8 cellular contexts compared by ENCODE assay signal in the genomic region with DNA sequence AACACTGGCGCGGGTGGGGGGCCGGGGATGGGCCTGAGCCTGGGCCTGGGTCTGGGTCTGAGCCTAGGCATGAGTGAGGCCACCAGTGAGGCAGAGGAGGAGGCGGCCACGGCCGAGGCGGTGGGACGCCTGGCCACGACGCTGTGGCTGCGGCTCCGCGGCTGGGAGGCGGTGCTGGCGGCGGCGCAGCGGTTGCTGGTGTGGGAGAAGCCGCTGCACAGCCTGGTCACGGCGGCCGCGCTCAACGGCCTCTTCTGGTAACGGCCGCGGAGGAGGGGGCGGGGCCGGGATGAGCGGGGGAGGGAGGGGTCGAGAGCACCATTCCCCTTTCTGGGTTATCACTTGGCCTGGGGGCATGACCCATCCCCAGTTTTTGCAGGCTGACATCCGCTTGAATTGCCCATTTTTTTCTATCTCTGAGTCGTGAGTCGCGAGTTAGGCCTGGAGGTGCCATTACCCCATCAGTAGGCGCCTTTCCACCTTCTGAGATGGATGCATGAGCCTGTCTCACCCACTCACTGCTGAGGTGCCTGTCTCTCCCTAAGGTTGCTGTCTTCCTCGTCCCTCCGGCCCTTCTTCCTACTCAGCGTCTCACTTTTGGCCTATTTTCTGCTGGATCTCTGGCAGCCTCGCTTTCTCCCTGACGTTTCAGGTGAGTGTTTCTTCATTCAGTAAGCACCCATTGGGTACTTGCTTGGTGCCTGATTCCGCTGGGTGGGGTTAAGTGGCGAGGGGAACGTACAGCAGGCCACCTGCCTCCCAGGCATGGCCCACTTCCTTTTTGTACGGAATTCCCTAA. TPM values are rescaled to one million over a fixed set of nuclear protein-coding genes. Genes with fewer than 3 reads are reported as not detected.
DNase-seq lines count a peak whose midpoint lies in the region; ATAC-seq and TF ChIP-seq lines count a peak whose summit lies in the region.

No MANE protein-coding gene starts in this region.

- H3F3A ChIP-seq in GM23248 (ENCODE audit: insufficient read depth) = peaks cover 12% of the 10 kb centered on the region; the same call in 1 of the 2 replicates
- H3F3A ChIP-seq in Loucy (ENCODE audit: low read depth) = peaks cover 9% of the 10 kb centered on the region; the same call in 1 of the 2 replicates

- H3K27ac ChIP-seq in GM23248 = peak overlapping the region; percentile 98
- peak overlapping the region; percentile 99 for H3K27ac ChIP-seq in esophagus (ENCODE audit: low read depth in 2 of 2, low read length in 1 of 2)
- H3K27ac ChIP-seq in naive thymus-derived CD4-positive, alpha-beta T cell (ENCODE audit: low read depth, low read length) = peak overlapping the region; percentile 96
- H3K27ac ChIP-seq in transverse colon = peak overlapping the region; percentile 93 to 100 (median 96)

- H3K9me3 Mint-ChIP-seq in activated CD8-positive, alpha-beta T cell treated with anti-CD3 and anti-CD28 coated beads, Interleukin-2, amount 10 ng/mL, durations not matched to agents 7 days and 5 days (ENCODE audit: insufficient read depth) = no peaks in the 10 kb centered on the region
- H3K9me3 Mint-ChIP-seq in naive thymus-derived CD4-positive, alpha-beta T cell = peaks cover 0 to 1% (median 0%) of the 10 kb centered on the region in 11 donors

- DNase-seq in GM12864 (ENCODE audit: low read depth) = no peak
- peak; percentile 67 for DNase-seq in GM23248
- peak; percentile 55 for DNase-seq in activated CD8-positive, alpha-beta T cell treated with anti-CD3 and anti-CD28 coated beads, Interleukin-2, amount 10 ng/mL, durations not matched to agents 7 days and 5 days
- peak in 6 of 9 donors; percentile 29 to 53 (median 52) for DNase-seq in naive thymus-derived CD4-positive, alpha-beta T cell
- peak; percentile 55 for DNase-seq in transverse colon
- no peak for DNase-seq in superior temporal gyrus (ENCODE audit: extremely low spot score)

- no peaks in the 10 kb centered on the region for H3K27me3 Mint-ChIP-seq in activated CD8-positive, alpha-beta T cell treated with anti-CD3 and anti-CD28 coated beads, Interleukin-2, amount 10 ng/mL, durations not matched to agents 7 days and 5 days (ENCODE audit: low read depth)
- H3K27me3 Mint-ChIP-seq in naive thymus-derived CD4-positive, alpha-beta T cell = no peaks in the 10 kb centered on the region

- no peak for TF ChIP-seq EP300 in transverse colon (IDR thresholded peaks at IDR 0.05; ENCODE audit: low read depth)

- H3K4me3 ChIP-seq in GM12864 (ENCODE audit: low read depth, low read length) (peak overlapping the region; percentile 88), GM23248 (peak overlapping the region; percentile 92), Loucy (ENCODE audit: low read length, poor library complexity, severe bottlenecking) (peak overlapping the region; percentile 97), esophagus (ENCODE audit: low read depth in 1 of 2, low read length in 2 of 2) (peak overlapping the region; percentile 80 to 99), transverse colon (peak overlapping the region; percentile 57 to 98 (median 84))
- peak overlapping the region; percentile 97 for H3K4me3 ChIP-seq in naive thymus-derived CD4-positive, alpha-beta T cell (ENCODE audit: low read length)

- H2AFZ ChIP-seq in GM23248 (peak overlapping the region; percentile 79), Loucy (ENCODE audit: low read length) (peak overlapping the region; percentile 80; the same call in 1 of the 2 replicates)

- peaks cover 42% of the 10 kb centered on the region for H3K36me3 ChIP-seq in GM23248 (ENCODE audit: low read depth)
- peaks cover 36% of the 10 kb centered on the region; the same call in 1 of the 2 replicates for H3K36me3 ChIP-seq in Loucy (ENCODE audit: insufficient read depth, low read length)
- H3K36me3 ChIP-seq in esophagus (ENCODE audit: control insufficient read depth in 2 of 2, insufficient read depth in 2 of 2, low read length in 1 of 2) = peaks cover 9 to 41% of the 10 kb centered on the region in 2 donors
- peaks cover 26 to 56% (median 40%) of the 10 kb centered on the region in 3 experiments for H3K36me3 ChIP-seq in naive thymus-derived CD4-positive, alpha-beta T cell (ENCODE audit: control insufficient read depth in 2 of 3, insufficient read depth in 3 of 3, low read length in 3 of 3)
- H3K36me3 ChIP-seq in transverse colon = peaks cover 0 to 41% (median 15%) of the 10 kb centered on the region in 4 donors

- TF ChIP-seq CTCF in GM12864 (IDR thresholded peaks at IDR 0.05; ENCODE audit: low read depth, low read length, missing control alignments) = no peak
- TF ChIP-seq CTCF in Loucy (conservative IDR thresholded peaks at IDR 0.05; ENCODE audit: low read length) = no peak
- TF ChIP-seq CTCF in transverse colon (IDR thresholded peaks at IDR 0.05) = peak in 1 of 5 experiments; percentile 6

- CTCF ChIA-PET in activated CD8-positive, alpha-beta T cell treated with anti-CD3 and anti-CD28 coated beads, Interleukin-2, amount 10 ng/mL, durations not matched to agents 7 days and 5 days (lab: Charles Lee) = interaction anchor here (1.0 to 1.9 kb wide), 3 partner anchors 16 to 33 kb away, joined by 3 to 15 read pairs (median 5); a partner anchor contains a TSS
- CTCF ChIA-PET in naive thymus-derived CD4-positive, alpha-beta T cell (lab: Charles Lee) = interaction anchor here (1.0 kb wide), 1 partner anchor 76 kb away, joined by 4 read pairs; no protein-coding TSS in a partner anchor

- H3K4me1 Mint-ChIP-seq in activated CD8-positive, alpha-beta T cell treated with anti-CD3 and anti-CD28 coated beads, Interleukin-2, amount 10 ng/mL, durations not matched to agents 7 days and 5 days (ENCODE audit: low read depth) = peaks cover 70% of the 10 kb centered on the region
- peaks cover 55 to 81% (median 75%) of the 10 kb centered on the region in 7 donors for H3K4me1 Mint-ChIP-seq in naive thymus-derived CD4-positive, alpha-beta T cell

- intact Hi-C loops in naive thymus-derived CD4-positive, alpha-beta T cell (cut with micrococcal nuclease) = loop anchor here (1.0 to 5.0 kb wide), 9 partner anchors 28 to 961 kb away; a partner anchor contains a TSS
- intact Hi-C loops in transverse colon (cut with DNase I; ENCODE audit: low total_unique reads) = no loop called here

- H3K27ac Mint-ChIP-seq in activated CD8-positive, alpha-beta T cell treated with anti-CD3 and anti-CD28 coated beads, Interleukin-2, amount 10 ng/mL, durations not matched to agents 7 days and 5 days = peak overlapping the region; percentile 91
- peak overlapping the region; percentile 85 to 97 (median 90) for H3K27ac Mint-ChIP-seq in naive thymus-derived CD4-positive, alpha-beta T cell

- H3K36me3 Mint-ChIP-seq in activated CD8-positive, alpha-beta T cell treated with anti-CD3 and anti-CD28 coated beads, Interleukin-2, amount 10 ng/mL, durations not matched to agents 7 days and 5 days (ENCODE audit: low read depth) = peaks cover 72% of the 10 kb centered on the region
- H3K36me3 Mint-ChIP-seq in naive thymus-derived CD4-positive, alpha-beta T cell = peaks cover 6 to 33% (median 13%) of the 10 kb centered on the region in 5 donors

- H3K79me2 ChIP-seq in GM23248 (ENCODE audit: insufficient read depth) (peaks cover 49% of the 10 kb centered on the region), Loucy (ENCODE audit: insufficient read depth, low read length) (peaks cover 62% of the 10 kb centered on the region)

- 4 to 11% methylated on average over 19 to 45 of the region's 45 CpGs for WGBS in GM23248 (ENCODE audit: low coverage in 1 of 2, low lambda C conversion rate in 2 of 2, missing lambda C conversion rate in 2 of 2), 2 experiments
- 2% methylated on average over 45 of the region's 45 CpGs for WGBS in esophagus, 2 donors
- 0 to 3% methylated on average over 8 to 20 of the region's 45 CpGs for WGBS in transverse colon (ENCODE audit: low coverage in 1 of 2), 2 donors

- H3K9me3 ChIP-seq in GM23248 (ENCODE audit: low read depth) = no peaks in the 10 kb centered on the region
- H3K9me3 ChIP-seq in Loucy (ENCODE audit: insufficient read depth, low read depth, low read length) = no peaks in the 10 kb centered on the region
- no peaks in the 10 kb centered on the region for H3K9me3 ChIP-seq in esophagus (ENCODE audit: control insufficient read depth in 2 of 2, insufficient read depth in 1 of 2, low read depth in 1 of 2, low read length in 1 of 2)
- H3K9me3 ChIP-seq in naive thymus-derived CD4-positive, alpha-beta T cell (ENCODE audit: control insufficient read depth in 2 of 3, low read length in 3 of 3) = no peaks in the 10 kb centered on the region
- H3K9me3 ChIP-seq in transverse colon = no peaks in the 10 kb centered on the region

- peak; percentile 2 for ATAC-seq in activated CD8-positive, alpha-beta T cell treated with anti-CD3 and anti-CD28 coated beads, Interleukin-2, amount 10 ng/mL, durations not matched to agents 7 days and 5 days
- peak; percentile 0 for ATAC-seq in naive thymus-derived CD4-positive, alpha-beta T cell

- no peak for TF ChIP-seq POLR2A in transverse colon (IDR thresholded peaks at IDR 0.05)

- H3K27me3 ChIP-seq in GM23248 (replicated peaks; ENCODE audit: insufficient read depth) = no peaks in the 10 kb centered on the region
- no peaks in the 10 kb centered on the region for H3K27me3 ChIP-seq in Loucy (ENCODE audit: insufficient read depth, low read length, poor library complexity, severe bottlenecking)
- H3K27me3 ChIP-seq in esophagus (ENCODE audit: control insufficient read depth in 1 of 2, insufficient read depth in 2 of 2, low read length in 2 of 2) = no peaks in the 10 kb centered on the region
- H3K27me3 ChIP-seq in naive thymus-derived CD4-positive, alpha-beta T cell (ENCODE audit: control insufficient read depth in 2 of 2, insufficient read depth in 2 of 2, low read length in 2 of 2) = no peaks in the 10 kb centered on the region
- no peaks in the 10 kb centered on the region for H3K27me3 ChIP-seq in transverse colon

- H3K4me1 ChIP-seq in GM23248 (ENCODE audit: insufficient read depth) (peaks cover 22% of the 10 kb centered on the region), Loucy (ENCODE audit: insufficient read depth, low read length, poor library complexity, severe bottlenecking) (peaks cover 43% of the 10 kb centered on the region), esophagus (ENCODE audit: control insufficient read depth in 2 of 2, insufficient read depth in 2 of 2, low read length in 1 of 2) (peaks cover 0 to 8% of the 10 kb centered on the region in 2 donors), transverse colon (peaks cover 14 to 63% (median 38%) of the 10 kb centered on the region in 4 donors)
- H3K4me1 ChIP-seq in naive thymus-derived CD4-positive, alpha-beta T cell (ENCODE audit: control insufficient read depth in 2 of 2, insufficient read depth in 2 of 2, low read length in 2 of 2) = peaks cover 44 to 48% of the 10 kb centered on the region in 2 donors

- H3K9ac ChIP-seq in GM23248 (peak overlapping the region; percentile 95), Loucy (ENCODE audit: low read depth, low read length, poor library complexity, severe bottlenecking) (peak overlapping the region; percentile 85)

- no peaks in the 10 kb centered on the region for H3K9me2 ChIP-seq in GM23248 (ENCODE audit: insufficient read depth)
- no peaks in the 10 kb centered on the region for H3K9me2 ChIP-seq in Loucy (replicated peaks; ENCODE audit: low read depth, low read length)

- H4K20me1 ChIP-seq in GM23248 (ENCODE audit: insufficient read depth) = peaks cover 5% of the 10 kb centered on the region; the same call in 1 of the 2 replicates
- peaks cover 32% of the 10 kb centered on the region for H4K20me1 ChIP-seq in Loucy (ENCODE audit: insufficient read depth, low read length, poor library complexity, severe bottlenecking)

- POLR2A ChIA-PET in activated CD8-positive, alpha-beta T cell treated with anti-CD3 and anti-CD28 coated beads, Interleukin-2, amount 10 ng/mL, durations not matched to agents 7 days and 5 days (lab: Charles Lee) = interaction anchor here (1.0 to 4.4 kb wide), 4 partner anchors 28 to 69 kb away, joined by 3 to 49 read pairs (median 20); a partner anchor contains a TSS
- POLR2A ChIA-PET in naive thymus-derived CD4-positive, alpha-beta T cell (lab: Charles Lee) = interaction anchor here (1.0 to 5.4 kb wide), 7 partner anchors 15 to 209 kb away, joined by 4 to 47 read pairs (median 14); a partner anchor contains a TSS

- peak overlapping the region; percentile 100 for H3K4me2 ChIP-seq in GM23248 (ENCODE audit: unreplicated experiment)
- H3K4me2 ChIP-seq in Loucy (ENCODE audit: low read depth, low read length, poor library complexity, severe bottlenecking) = peak overlapping the region; percentile 88

- in situ Hi-C loops in GM23248 (cut with MboI) (no loop called here), transverse colon (cut with MboI; ENCODE audit: low pct_ligation_motif_present in 1 of 4, low pct_unique_long_range_greater_than_20kb in 1 of 4, low sequenced_read_pairs in 3 of 4) (loop anchor here in 2 of 4 donors (10.0 kb wide), 1 partner anchor 116 kb away; no protein-coding TSS in a partner anchor)

- H3K4me3 Mint-ChIP-seq in activated CD8-positive, alpha-beta T cell treated with anti-CD3 and anti-CD28 coated beads, Interleukin-2, amount 10 ng/mL, durations not matched to agents 7 days and 5 days = peak overlapping the region; percentile 92
- H3K4me3 Mint-ChIP-seq in naive thymus-derived CD4-positive, alpha-beta T cell = peak overlapping the region; percentile 85 to 99 (median 94)

RNA-seq across cellular contexts. Expression of a gene that starts 0.5 kb away (rescaled TPM):
- total RNA-seq in GM23248 (2014; rRNA removed; shearing (Covaris generic)) = 98.9 and 120 TPM in 2 replicates
- 20.7 and 21.5 TPM in 2 replicates for polyA plus RNA-seq in GM23248 (2016; fragmentation: Nextera tagmentation; extraction: Ambion mirVana)
- 100 to 1,000 TPM; 104 to 111 TPM for total RNA-seq in activated CD8-positive, alpha-beta T cell treated with anti-CD3 and anti-CD28 coated beads, Interleukin-2, amount 10 ng/mL, durations not matched to agents 7 days and 5 days
- polyA plus RNA-seq in esophagus = 10 to 100 TPM; 28.4 to 38.6 TPM
- 100 to 1,000 TPM in 2 of 5 experiments, 10 to 100 TPM in 3; 70.2 to 124 (median 90.9) TPM for total RNA-seq in naive thymus-derived CD4-positive, alpha-beta T cell
- 10 to 100 TPM; 58.5 to 62.4 TPM for polyA plus RNA-seq in naive thymus-derived CD4-positive, alpha-beta T cell
- 100 to 1,000 TPM in 2 of 4 donors, 10 to 100 TPM in 2; 37.8 to 226 (median 102) TPM for total RNA-seq in transverse colon

RNA-seq across cellular contexts. Expression of a gene that starts 1.9 kb away (rescaled TPM):
- total RNA-seq in GM23248 (2014; rRNA removed; shearing (Covaris generic)) = 34.5 and 35.2 TPM in 2 replicates
- polyA plus RNA-seq in GM23248 (2016; fragmentation: Nextera tagmentation; extraction: Ambion mirVana) (43.8 and 43.9 TPM in 2 replicates), esophagus (10 to 100 TPM; 39.5 to 50.6 TPM)
- total RNA-seq in activated CD8-positive, alpha-beta T cell treated with anti-CD3 and anti-CD28 coated beads, Interleukin-2, amount 10 ng/mL, durations not matched to agents 7 days and 5 days = 10 to 100 TPM; 75.1 to 81.4 TPM
- total RNA-seq in naive thymus-derived CD4-positive, alpha-beta T cell = 10 to 100 TPM; 48.2 to 77.6 (median 64.5) TPM
- 10 to 100 TPM; 48.2 to 68.7 TPM for polyA plus RNA-seq in naive thymus-derived CD4-positive, alpha-beta T cell
- 100 to 1,000 TPM in 3 of 4 donors, 10 to 100 TPM in 1; 50.4 to 114 (median 106) TPM for total RNA-seq in transverse colon

RNA-seq across cellular contexts. Expression of a gene that starts 8.7 kb away (rescaled TPM):
- total RNA-seq in GM23248 (2014; rRNA removed; shearing (Covaris generic)) = 0.13 and 1.2 TPM in 2 replicates
- polyA plus RNA-seq in GM23248 (2016; fragmentation: Nextera tagmentation; extraction: Ambion mirVana) (0.24 and 0.58 TPM in 2 replicates), esophagus (1 to 10 TPM; 1.2 to 3.4 TPM)
- 1 to 10 TPM; 2.0 to 2.2 TPM for total RNA-seq in activated CD8-positive, alpha-beta T cell treated with anti-CD3 and anti-CD28 coated beads, Interleukin-2, amount 10 ng/mL, durations not matched to agents 7 days and 5 days
- total RNA-seq in naive thymus-derived CD4-positive, alpha-beta T cell = 1 to 10 TPM in 4 of 5 experiments, under 1 TPM in 1; 0.69 to 8.6 (median 3.0) TPM
- under 1 TPM in 1 of 2 donors, not detected in 1; 0.08 TPM for polyA plus RNA-seq in naive thymus-derived CD4-positive, alpha-beta T cell
- total RNA-seq in transverse colon = 10 to 100 TPM in 3 of 4 donors, 1 to 10 TPM in 1; 5.4 to 18.4 (median 15.7) TPM

RNA-seq across cellular contexts. Expression of a gene that starts 18.0 kb away (rescaled TPM):
- total RNA-seq in GM23248 (2014; rRNA removed; shearing (Covaris generic)) = 8.3 and 16.1 TPM in 2 replicates
- polyA plus RNA-seq in GM23248 (2016; fragmentation: Nextera tagmentation; extraction: Ambion mirVana) = 8.3 and 10.5 TPM in 2 replicates
- 10 to 100 TPM; 19.1 to 23.1 TPM for total RNA-seq in activated CD8-positive, alpha-beta T cell treated with anti-CD3 and anti-CD28 coated beads, Interleukin-2, amount 10 ng/mL, durations not matched to agents 7 days and 5 days
- polyA plus RNA-seq in esophagus = 1 to 10 TPM; 4.4 to 5.9 TPM
- total RNA-seq in naive thymus-derived CD4-positive, alpha-beta T cell = 10 to 100 TPM; 11.4 to 24.0 (median 17.9) TPM
- 10 to 100 TPM; 24.5 to 32.7 TPM for polyA plus RNA-seq in naive thymus-derived CD4-positive, alpha-beta T cell
- total RNA-seq in transverse colon = 10 to 100 TPM; 50.5 to 90.2 (median 65.3) TPM

RNA-seq across cellular contexts. Expression of a gene that starts 28.0 kb away (rescaled TPM):
- total RNA-seq in GM23248 (2014; rRNA removed; shearing (Covaris generic)) = 39.3 and 42.4 TPM in 2 replicates
- 36.0 and 38.9 TPM in 2 replicates for polyA plus RNA-seq in GM23248 (2016; fragmentation: Nextera tagmentation; extraction: Ambion mirVana)
- total RNA-seq in activated CD8-positive, alpha-beta T cell treated with anti-CD3 and anti-CD28 coated beads, Interleukin-2, amount 10 ng/mL, durations not matched to agents 7 days and 5 days = 10 to 100 TPM; 57.0 to 59.5 TPM
- polyA plus RNA-seq in esophagus = 10 to 100 TPM; 45.2 to 53.6 TPM
- total RNA-seq in naive thymus-derived CD4-positive, alpha-beta T cell = 10 to 100 TPM; 50.1 to 79.5 (median 71.3) TPM
- polyA plus RNA-seq in naive thymus-derived CD4-positive, alpha-beta T cell = 10 to 100 TPM; 72.4 to 90.7 TPM
- total RNA-seq in transverse colon = 100 to 1,000 TPM in 3 of 4 donors, 10 to 100 TPM in 1; 90.2 to 156 (median 119) TPM

Comparison
In these comparisons a context has a peak if more than half of its experiments do, and no peak if none do; other contexts are left out.
1. DNase-seq: peak in GM23248 (single experiment), activated CD8-positive, alpha-beta T cell treated with anti-CD3 and anti-CD28 coated beads, Interleukin-2, amount 10 ng/mL, durations not matched to agents 7 days and 5 days (single experiment), naive thymus-derived CD4-positive, alpha-beta T cell (6 of 9) and transverse colon (single experiment); none in GM12864 (single experiment) and superior temporal gyrus (single experiment).
2. Peak in every context shown above with its lines, with median percentiles within 50 percentile points of each other: H3K4me3 ChIP-seq and H3K27ac ChIP-seq.